8 cellular contexts compared by ENCODE assay signal in genomic region chr7:19982841-19983835, GRCh38.
DNase-seq lines count a peak whose midpoint lies in the region; ATAC-seq and TF ChIP-seq lines count a peak whose summit lies in the region.

No MANE protein-coding gene starts in this region.

- no peaks in the 10 kb centered on the region for H3K4me1 ChIP-seq in rectal smooth muscle tissue (ENCODE audit: control insufficient read depth, insufficient read depth, low read length)

- no peaks in the 10 kb centered on the region for H3K36me3 ChIP-seq in rectal smooth muscle tissue (ENCODE audit: control insufficient read depth, insufficient read depth, low read length)

- intact Hi-C loops in CD4-positive, alpha-beta T cell (cut with DNase I, micrococcal nuclease) = no loop called here

- no peak overlapping the region for H3K4me3 Mint-ChIP-seq in CD4-positive, alpha-beta T cell

- H3K4me1 Mint-ChIP-seq in CD4-positive, alpha-beta T cell (ENCODE audit: low read depth) = no peaks in the 10 kb centered on the region

- no peak overlapping the region for H3K4me3 ChIP-seq in AG09309 (ENCODE audit: control insufficient read depth, low read depth, low read length)
- H3K4me3 ChIP-seq in rectal smooth muscle tissue (ENCODE audit: low read length) = no peak overlapping the region

- in situ Hi-C loops in GM13977 (cut with MboI; ENCODE audit: low pct_unique_long_range_greater_than_20kb, low sequenced_read_pairs, unreplicated experiment) = loop anchor here (10.0 to 25.0 kb wide), 4 partner anchors 179 to 612 kb away; partner anchors contain the start of gene TMEM196

- peak; percentile 75 for DNase-seq in AG09309 (ENCODE audit: low read depth)
- DNase-seq in GM13977 (ENCODE audit: low spot score) = no peak
- peak; percentile 65 to 73 for DNase-seq in NCI-H446 (lab: John Stamatoyannopoulos, UW)
- peak; percentile 54 for DNase-seq in ecto neural progenitor cell (ENCODE audit: low spot score)
- no peak for DNase-seq in NCI-H2171 treated with DMSO at 0.1 percent for 48 hours (lab: John Stamatoyannopoulos, UW)
- DNase-seq in CD4-positive, alpha-beta T cell = no peak

- H3K9me3 ChIP-seq in CD4-positive, alpha-beta T cell (ENCODE audit: control insufficient read depth, low read length) = no peaks in the 10 kb centered on the region

- CTCF ChIA-PET in CD4-positive, alpha-beta T cell (lab: Charles Lee) = no interaction called here

- H3K27me3 ChIP-seq in rectal smooth muscle tissue (ENCODE audit: control insufficient read depth, insufficient read depth, low read length) = no peaks in the 10 kb centered on the region
- no peaks in the 10 kb centered on the region for H3K27me3 ChIP-seq in CD4-positive, alpha-beta T cell (ENCODE audit: control insufficient read depth, insufficient read depth, low read length)

- TF ChIP-seq CTCF in AG09309 (IDR thresholded peaks at IDR 0.05; ENCODE audit: control insufficient read depth, insufficient read depth, low read depth, low read length, missing control alignments) (peak; percentile 71), GM13977 (IDR thresholded peaks at IDR 0.05; ENCODE audit: extremely low read depth, insufficient read depth, missing control alignments) (peak; percentile 61)
- no peak for TF ChIP-seq CTCF in CD4-positive, alpha-beta T cell (IDR thresholded peaks at IDR 0.05)

- no peak overlapping the region for H3K27ac Mint-ChIP-seq in CD4-positive, alpha-beta T cell

- H3K27me3 Mint-ChIP-seq in CD4-positive, alpha-beta T cell = no peaks in the 10 kb centered on the region

- POLR2A ChIA-PET in CD4-positive, alpha-beta T cell (lab: Charles Lee) = no interaction called here

- H3K9ac ChIP-seq in rectal smooth muscle tissue (ENCODE audit: low read length) = peak overlapping the region; percentile 27

- H3K36me3 Mint-ChIP-seq in CD4-positive, alpha-beta T cell (ENCODE audit: low read depth) = no peaks in the 10 kb centered on the region

- no peak overlapping the region for H3K27ac ChIP-seq in rectal smooth muscle tissue (ENCODE audit: low read depth, low read length)
- no peak overlapping the region for H3K27ac ChIP-seq in CD4-positive, alpha-beta T cell (ENCODE audit: low read depth, low read length)

- ATAC-seq in HG03135 (IDR thresholded peaks at IDR 0.05; ENCODE audit: unreplicated experiment) = no peak
- ATAC-seq in CD4-positive, alpha-beta T cell (ENCODE audit: poor library complexity) = no peak

- H3K9me3 Mint-ChIP-seq in CD4-positive, alpha-beta T cell = no peaks in the 10 kb centered on the region

Comparison
In these comparisons a context has a peak if more than half of its experiments do, and no peak if none do; other contexts are left out.
1. DNase-seq: peak in AG09309 (single experiment), NCI-H446 (2 of 2) and ecto neural progenitor cell (single experiment); none in GM13977 (single experiment), NCI-H2171 treated with DMSO at 0.1 percent for 48 hours (single experiment) and CD4-positive, alpha-beta T cell (0 of 10).